Comparison of ENCODE assay signal across 8 cellular contexts in the genomic region with DNA sequence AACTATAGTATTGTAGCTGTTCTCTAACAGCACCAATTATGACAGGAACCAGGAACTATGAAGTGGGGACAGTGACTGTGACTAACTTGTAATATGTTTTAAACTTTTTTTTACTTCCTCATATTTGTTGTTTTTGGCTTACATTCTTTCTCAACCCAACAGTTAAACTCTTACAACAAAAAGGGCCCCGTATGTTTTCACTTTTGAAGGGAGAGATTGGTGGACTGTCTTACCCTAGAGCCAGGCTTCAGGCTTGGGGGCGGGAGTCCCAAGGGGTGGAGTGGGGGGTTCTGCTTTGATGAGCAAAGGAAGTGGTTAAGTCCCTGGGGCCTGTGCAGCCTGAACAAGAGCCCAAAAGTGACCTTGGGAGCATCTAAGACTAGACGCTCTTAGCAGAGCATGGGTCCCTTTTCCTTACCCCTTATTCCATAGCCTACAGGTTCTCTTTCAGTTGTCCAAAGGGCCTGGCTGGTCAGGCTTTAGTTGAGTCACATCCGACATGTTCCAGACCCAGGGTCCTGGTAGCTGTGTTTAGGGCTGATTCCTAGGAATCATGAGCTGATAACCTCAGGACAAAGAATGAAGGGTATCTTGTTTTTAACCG. TPM values are rescaled to one million over a fixed set of nuclear protein-coding genes. Genes with fewer than 3 reads are reported as not detected.
DNase-seq lines count a peak whose midpoint lies in the region; ATAC-seq, FAIRE-seq and TF ChIP-seq lines count a peak whose summit lies in the region.

No MANE protein-coding gene starts in this region.

- H3K9me3 ChIP-seq in liver (ENCODE audit: control insufficient read depth in 4 of 4, low read length in 3 of 4) (no peaks in the 10 kb centered on the region), HepG2 (ENCODE audit: low read length) (no peaks in the 10 kb centered on the region), SK-N-SH (no peaks in the 10 kb centered on the region), right cardiac atrium (ENCODE audit: control insufficient read depth, low read length) (no peaks in the 10 kb centered on the region)

- H3K27ac ChIP-seq in liver (ENCODE audit: low read depth in 1 of 2, low read length in 2 of 2) (peak overlapping the region; percentile 32 to 34), HepG2 (ENCODE audit: extremely low read length, insufficient read depth, low read length) (no peak overlapping the region), SK-N-SH (ENCODE audit: low read depth in 2 of 2, low read length in 1 of 2) (peak overlapping the region in 1 of 2 experiments; percentile 10; a peak in 1 of 4 replicates), right cardiac atrium (ENCODE audit: low read length) (peak overlapping the region; percentile 39)

- H3F3A ChIP-seq in SK-N-SH (replicated peaks; ENCODE audit: insufficient read depth) = peaks cover 3% of the 10 kb centered on the region

- TF ChIP-seq EP300 in HepG2 (IDR thresholded peaks at IDR 0.05; ENCODE audit: low read depth in 2 of 2, low read length in 2 of 2) (no peak), HepG2 (CRISPR knock-in tag; IDR thresholded peaks at IDR 0.05; ENCODE audit: borderline replicate concordance) (no peak), SK-N-SH (IDR thresholded peaks at IDR 0.05; ENCODE audit: borderline replicate concordance in 1 of 2, low read depth in 1 of 2, low read length in 1 of 2) (no peak)

- peaks cover 7 to 41% (median 18%) of the 10 kb centered on the region in 4 donors for H3K4me1 ChIP-seq in liver (ENCODE audit: control insufficient read depth in 4 of 4, insufficient read depth in 4 of 4, low read length in 3 of 4)
- peaks cover 35% of the 10 kb centered on the region for H3K4me1 ChIP-seq in HepG2 (ENCODE audit: insufficient read depth, low read length)
- H3K4me1 ChIP-seq in SK-N-SH (ENCODE audit: control insufficient read depth in 1 of 2, insufficient read depth in 2 of 2, low read depth in 1 of 2, low read length in 1 of 2) = peaks cover 0 to 7% of the 10 kb centered on the region in 2 experiments; a peak in 1 of 4 replicates
- peaks cover 7% of the 10 kb centered on the region for H3K4me1 ChIP-seq in right cardiac atrium (ENCODE audit: control insufficient read depth, insufficient read depth, low read length)

- no peak overlapping the region for H3K4me3 ChIP-seq in liver (ENCODE audit: low read depth in 1 of 3, low read length in 3 of 3)
- H3K4me3 ChIP-seq in HepG2 (replicated peaks in 1 of 3; ENCODE audit: insufficient read depth in 1 of 3, low read depth in 2 of 3, low read length in 3 of 3) = no peak overlapping the region
- no peak overlapping the region; a peak in 1 of 4 replicates for H3K4me3 ChIP-seq in SK-N-SH (ENCODE audit: low read depth in 2 of 2, low read length in 1 of 2)
- no peak overlapping the region for H3K4me3 ChIP-seq in right cardiac atrium (ENCODE audit: low read length)

- in situ Hi-C loops in HepG2 (cut with HindIII; ENCODE audit: extremely low pct_ligation_motif_present, low pct_unique_long_range_greater_than_20kb) = no loop called here

- peaks cover 0 to 2% (median 0%) of the 10 kb centered on the region in 4 donors for H3K36me3 ChIP-seq in liver (ENCODE audit: control insufficient read depth in 4 of 4, insufficient read depth in 3 of 4, low read depth in 1 of 4, low read length in 3 of 4)
- H3K36me3 ChIP-seq in HepG2 (replicated peaks in 1 of 2; ENCODE audit: control insufficient read depth in 1 of 2, insufficient read depth in 2 of 2, low read length in 2 of 2) = no peaks in the 10 kb centered on the region
- H3K36me3 ChIP-seq in SK-N-SH (replicated peaks in 1 of 2; ENCODE audit: control insufficient read depth in 1 of 2, insufficient read depth in 2 of 2, low read length in 1 of 2) = no peaks in the 10 kb centered on the region

- no peak for DNase-seq in HepG2 (ENCODE audit: low spot score)
- DNase-seq in SK-N-SH = no peak
- peak in 2 of 3 donors; percentile 51 to 75 for DNase-seq in right cardiac atrium
- DNase-seq in NCI-H1694 (lab: John Stamatoyannopoulos, UW) = no peak
- DNase-seq in nucleus accumbens (lab: John Stamatoyannopoulos, UW) = no peak
- DNase-seq in COLO829 (ENCODE audit: low spot score) = no peak

- H2AFZ ChIP-seq in HepG2 (ENCODE audit: low read length) = no peak overlapping the region
- H2AFZ ChIP-seq in SK-N-SH (ENCODE audit: low read depth) = no peak overlapping the region

- H3K79me2 ChIP-seq in HepG2 (ENCODE audit: insufficient read depth, low read length) (peaks cover 22% of the 10 kb centered on the region), SK-N-SH (ENCODE audit: insufficient read depth) (peaks cover 4% of the 10 kb centered on the region; the same call in 1 of the 2 replicates)

- no peak for TF ChIP-seq POLR2A in HepG2 (IDR thresholded peaks at IDR 0.05; ENCODE audit: insufficient read depth in 1 of 2, low read depth in 2 of 2, low read length in 2 of 2)

- H3K4me2 ChIP-seq in HepG2 (ENCODE audit: low read depth, low read length) (no peak overlapping the region), SK-N-SH (0 out of 2 replicates have a peak overlapping the region, but pooled peaks have one; percentile 13)

- H3K9me2 ChIP-seq in SK-N-SH = no peaks in the 10 kb centered on the region

- BruUV-seq in HepG2 (replicated peaks; lab: Mats Ljungman, UMichigan) = no TSS peak

- no peak for FAIRE-seq in HepG2 (lab: Jason Lieb, UNC)

- CTCF ChIA-PET in HepG2 (lab: Yijun Ruan, JAX; ENCODE audit: low intra/inter-chr PET ratio, low total read pairs) (no interaction called here), SK-N-SH (lab: Yijun Ruan, JAX) (interaction anchor here (0.9 kb wide), 1 partner anchor 44 kb away, joined by 3 read pairs; no protein-coding TSS in a partner anchor)

- H3K9ac ChIP-seq in liver (ENCODE audit: low read depth in 1 of 2, low read length in 2 of 2) (no peak overlapping the region), HepG2 (ENCODE audit: insufficient read depth, low read depth, low read length) (no peak overlapping the region), SK-N-SH (no peak overlapping the region)

- no peaks in the 10 kb centered on the region for H3K27me3 ChIP-seq in liver (ENCODE audit: control insufficient read depth in 4 of 4, insufficient read depth in 4 of 4, low read length in 3 of 4)
- no peaks in the 10 kb centered on the region for H3K27me3 ChIP-seq in HepG2 (ENCODE audit: control insufficient read depth in 1 of 2, insufficient read depth in 2 of 2, low read length in 2 of 2)
- H3K27me3 ChIP-seq in SK-N-SH (ENCODE audit: insufficient read depth) = no peaks in the 10 kb centered on the region
- H3K27me3 ChIP-seq in right cardiac atrium (ENCODE audit: control insufficient read depth, insufficient read depth) = no peaks in the 10 kb centered on the region

- intact Hi-C loops in HepG2 (cut with micrococcal nuclease; ENCODE audit: unreplicated experiment) (no loop called here), right cardiac atrium (cut with DNase I) (no loop called here)

- no peaks in the 10 kb centered on the region for H4K20me1 ChIP-seq in HepG2 (ENCODE audit: insufficient read depth, low read length)
- H4K20me1 ChIP-seq in SK-N-SH (ENCODE audit: insufficient read depth) = no peaks in the 10 kb centered on the region

- TF ChIP-seq RAD21 in liver (IDR thresholded peaks at IDR 0.05) (no peak), HepG2 (CRISPR knock-in tag; IDR thresholded peaks at IDR 0.05) (no peak), SK-N-SH (IDR thresholded peaks at IDR 0.05; ENCODE audit: low read length) (no peak)

- POLR2A ChIA-PET in HepG2 (lab: Yijun Ruan, JAX) (interaction anchor here (1.2 kb wide), 1 partner anchor 11 kb away, joined by 5 read pairs; no protein-coding TSS in a partner anchor), SK-N-SH (lab: Yijun Ruan, JAX) (no interaction called here)

- no peak for ATAC-seq in HepG2
- ATAC-seq in HG02981 (IDR thresholded peaks at IDR 0.05; ENCODE audit: unreplicated experiment) = peak; percentile 97
- peak; percentile 65 to 80 for ATAC-seq in right cardiac atrium

- no peak for TF ChIP-seq CTCF in liver (IDR thresholded peaks at IDR 0.05; ENCODE audit: low read depth, low read length, missing input control)
- TF ChIP-seq CTCF in HepG2 (CRISPR knock-in tag; IDR thresholded peaks at IDR 0.05) = no peak
- no peak for TF ChIP-seq CTCF in SK-N-SH (IDR thresholded peaks at IDR 0.05)

- 81% methylated on average over 5 of the region's 5 CpGs for WGBS in liver
- 97% methylated on average over 4 of the region's 5 CpGs for WGBS in HepG2 (ENCODE audit: low lambda C conversion rate)
- WGBS in SK-N-SH (ENCODE audit: low lambda C conversion rate) = 88% methylated on average over 5 of the region's 5 CpGs
- 50% methylated on average over 5 of the region's 5 CpGs for WGBS in right cardiac atrium

RNA-seq across cellular contexts. Expression of a gene that starts 38.8 kb away (rescaled TPM):
- 10 to 100 TPM; 21.6 to 42.9 TPM for total RNA-seq in liver
- 10 to 100 TPM; 19.7 to 28.5 TPM for polyA plus RNA-seq in liver
- total RNA-seq in HepG2 (2016; rRNA removed; fragmentation: Illumina TruSeq; extraction: Trizol) = 16.3 and 19.2 TPM in 2 replicates
- 4.1 and 5.8 TPM in 2 replicates for total RNA-seq in HepG2 (2016; cell fraction: cytosol; rRNA removed; fragmentation: Illumina TruSeq; extraction: Trizol; ENCODE audit: low read depth)
- total RNA-seq in HepG2 (2016; cell fraction: insoluble cytoplasmic fraction; rRNA removed; fragmentation: Illumina TruSeq; extraction: Trizol) = 10.3 and 20.0 TPM in 2 replicates
- total RNA-seq in HepG2 (2016; cell fraction: membrane; rRNA removed; fragmentation: Illumina TruSeq; extraction: Trizol) = 9.1 and 11.2 TPM in 2 replicates
- 32.4 and 32.5 TPM in 2 replicates for total RNA-seq in HepG2 (2016; cell fraction: nucleus; rRNA removed; fragmentation: Illumina TruSeq; extraction: Trizol)
- polyA plus RNA-seq in HepG2 (2011; rRNA removed) = 28.5 and 33.3 TPM in 2 replicates
- 25.0 and 31.9 TPM in 2 replicates for polyA plus RNA-seq in HepG2 (2011; cell fraction: cytosol; rRNA removed)
- 53.3 and 57.1 TPM in 2 replicates for polyA plus RNA-seq in HepG2 (2011; cell fraction: nucleus; rRNA removed)
- 41.4 and 42.4 TPM in 2 replicates for polyA plus RNA-seq in HepG2 (2012)
- polyA plus RNA-seq in HepG2 (2016; cell fraction: cytosol; fragmentation: Illumina TruSeq; extraction: Trizol; ENCODE audit: low read depth) = 2.6 TPM in 2 replicates
- polyA plus RNA-seq in HepG2 (2016; cell fraction: insoluble cytoplasmic fraction; fragmentation: Illumina TruSeq; extraction: Trizol; ENCODE audit: low read depth) = 10.3 and 12.6 TPM in 2 replicates
- 7.0 and 7.4 TPM in 2 replicates for polyA plus RNA-seq in HepG2 (2016; cell fraction: membrane; fragmentation: Illumina TruSeq; extraction: Trizol; ENCODE audit: low read depth)
- polyA plus RNA-seq in HepG2 (2016; cell fraction: nucleus; fragmentation: Illumina TruSeq; extraction: Trizol; ENCODE audit: insufficient read depth, low read depth) = 37.7 and 37.8 TPM in 2 replicates
- 46.4 and 107 TPM in 2 replicates for polyA minus RNA-seq in HepG2 (2011; rRNA and poly(A)+ RNA removed; ENCODE audit: low replicate concordance)
- polyA minus RNA-seq in HepG2 (2011; cell fraction: cytosol; rRNA and poly(A)+ RNA removed) = 35.8 and 57.5 TPM in 2 replicates
- 43.4 and 64.5 TPM in 2 replicates for polyA minus RNA-seq in HepG2 (2011; cell fraction: nucleus; rRNA and poly(A)+ RNA removed)
- 21.8 and 29.5 TPM in 2 replicates for polyA plus RNA-seq in SK-N-SH (2012; rRNA removed)
- polyA plus RNA-seq in SK-N-SH (2012; cell fraction: cytosol; rRNA removed) = 21.3 and 29.7 TPM in 2 replicates
- polyA plus RNA-seq in SK-N-SH (2012; cell fraction: nucleus; rRNA removed) = 32.6 and 41.8 TPM in 2 replicates
- total RNA-seq in right cardiac atrium = 10 to 100 TPM; 14.4 to 19.3 (median 16.6) TPM
- polyA plus RNA-seq in right cardiac atrium = 10.8 TPM

RNA-seq across cellular contexts. Expression of a gene that starts 53.5 kb away (rescaled TPM):
- total RNA-seq in liver (10 to 100 TPM in 1 of 2 donors, 1 to 10 TPM in 1; 7.4 to 13.8 TPM), HepG2 (2016; rRNA removed; fragmentation: Illumina TruSeq; extraction: Trizol) (7.7 TPM in 2 replicates), right cardiac atrium (10 to 100 TPM; 18.7 to 26.0 (median 25.6) TPM)
- polyA plus RNA-seq in liver (10 to 100 TPM; 21.9 to 32.9 TPM), HepG2 (2011; rRNA removed) (23.4 and 27.1 TPM in 2 replicates), SK-N-SH (2012; rRNA removed) (61.0 and 73.7 TPM in 2 replicates), right cardiac atrium (23.7 TPM)
- total RNA-seq in HepG2 (2016; cell fraction: cytosol; rRNA removed; fragmentation: Illumina TruSeq; extraction: Trizol; ENCODE audit: low read depth) = 2.6 and 3.6 TPM in 2 replicates
- total RNA-seq in HepG2 (2016; cell fraction: insoluble cytoplasmic fraction; rRNA removed; fragmentation: Illumina TruSeq; extraction: Trizol) = 5.8 and 6.8 TPM in 2 replicates
- total RNA-seq in HepG2 (2016; cell fraction: membrane; rRNA removed; fragmentation: Illumina TruSeq; extraction: Trizol) = 5.8 and 7.4 TPM in 2 replicates
- total RNA-seq in HepG2 (2016; cell fraction: nucleus; rRNA removed; fragmentation: Illumina TruSeq; extraction: Trizol) = 5.9 and 6.2 TPM in 2 replicates
- 28.2 and 39.4 TPM in 2 replicates for polyA plus RNA-seq in HepG2 (2011; cell fraction: cytosol; rRNA removed)
- polyA plus RNA-seq in HepG2 (2011; cell fraction: nucleus; rRNA removed) = 16.2 and 18.8 TPM in 2 replicates
- polyA plus RNA-seq in HepG2 (2012) = 15.8 and 27.4 TPM in 2 replicates
- polyA plus RNA-seq in HepG2 (2016; cell fraction: cytosol; fragmentation: Illumina TruSeq; extraction: Trizol; ENCODE audit: low read depth) = 9.6 and 10.7 TPM in 2 replicates
- polyA plus RNA-seq in HepG2 (2016; cell fraction: insoluble cytoplasmic fraction; fragmentation: Illumina TruSeq; extraction: Trizol; ENCODE audit: low read depth) = 21.0 and 25.0 TPM in 2 replicates
- 18.5 and 19.3 TPM in 2 replicates for polyA plus RNA-seq in HepG2 (2016; cell fraction: membrane; fragmentation: Illumina TruSeq; extraction: Trizol; ENCODE audit: low read depth)
- polyA plus RNA-seq in HepG2 (2016; cell fraction: nucleus; fragmentation: Illumina TruSeq; extraction: Trizol; ENCODE audit: insufficient read depth, low read depth) = 22.3 and 26.4 TPM in 2 replicates
- 83.5 and 114 TPM in 2 replicates for polyA minus RNA-seq in HepG2 (2011; rRNA and poly(A)+ RNA removed; ENCODE audit: low replicate concordance)
- 21.8 and 27.6 TPM in 2 replicates for polyA minus RNA-seq in HepG2 (2011; cell fraction: cytosol; rRNA and poly(A)+ RNA removed)
- 11.5 and 17.4 TPM in 2 replicates for polyA minus RNA-seq in HepG2 (2011; cell fraction: nucleus; rRNA and poly(A)+ RNA removed)
- 38.0 and 64.2 TPM in 2 replicates for polyA plus RNA-seq in SK-N-SH (2012; cell fraction: cytosol; rRNA removed)
- 27.9 and 34.4 TPM in 2 replicates for polyA plus RNA-seq in SK-N-SH (2012; cell fraction: nucleus; rRNA removed)

Comparison
In these comparisons a context has a peak if more than half of its experiments do, and no peak if none do; other contexts are left out.
1. DNase-seq: peak in right cardiac atrium (2 of 3); none in HepG2 (single experiment), SK-N-SH (single experiment), NCI-H1694 (single experiment), nucleus accumbens (0 of 56) and COLO829 (single experiment).